23 cellular contexts compared by ENCODE assay signal in the genomic region with DNA sequence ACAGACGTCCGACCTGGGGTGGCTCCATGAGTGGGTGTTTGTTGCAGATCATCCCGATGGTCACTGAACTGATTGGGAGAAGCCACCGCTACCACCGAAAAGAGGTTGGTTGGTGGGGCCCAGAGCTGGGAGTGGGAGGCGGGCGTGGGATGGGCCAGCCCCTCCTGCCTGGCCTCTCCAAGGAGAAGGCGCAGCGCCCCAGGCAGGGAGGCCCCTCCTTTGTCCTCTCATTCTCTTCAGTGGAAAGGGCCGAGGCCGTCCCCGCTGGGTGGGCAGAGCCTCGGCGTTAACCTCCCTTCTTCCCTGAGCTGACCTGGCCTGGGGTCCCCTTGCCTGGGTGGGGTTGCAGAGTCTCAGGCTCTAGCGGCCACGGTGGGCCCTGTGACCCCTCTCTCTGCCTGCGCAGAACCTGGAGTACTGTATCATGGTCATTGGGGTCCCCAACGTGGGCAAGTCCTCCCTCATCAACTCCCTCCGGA. TPM values are rescaled to one million over a fixed set of nuclear protein-coding genes. Genes with fewer than 3 reads are reported as not detected.
"Had no signal": no experiment of that assay in that cellular context is flagged by ENCODE, and none has a peak within 500 bp of the region (broad histone marks: within the 10 kb centered on the region; RNA-seq: fewer than 3 reads in every experiment).

No MANE protein-coding gene starts in this region.

- H3K27ac Mint-ChIP-seq: activated B cell treated with CpG ODN at 0.5 μM for 24 hours; activated CD4-positive, alpha-beta T cell treated with anti-CD3 and anti-CD28 coated beads for 36 hours had no signal

- DNase-seq: activated B cell treated with CpG ODN at 0.5 μM for 24 hours; activated CD4-positive, alpha-beta T cell treated with anti-CD3 and anti-CD28 coated beads for 36 hours; activated CD4-positive, alpha-beta T cell treated with anti-CD3 and anti-CD28 coated beads, Interleukin-2, amount 50 U/mL, for 4 hours; activated naive CD4-positive, alpha-beta T cell treated with Interleukin-2 at 50 U/mL for 16 hours; activated naive CD8-positive, alpha-beta T cell treated with anti-CD3 and anti-CD28 coated beads for 36 hours; effector memory CD8-positive, alpha-beta T cell; foreskin melanocyte; hippocampal formation; mesenchymal stem cell; naive B cell; occipital lobe; stimulated activated CD4-positive, alpha-beta T cell treated with anti-CD3 and anti-CD28 coated beads, Interleukin-4, amount 100 ng/mL, for 1 hour; stimulated activated naive CD4-positive, alpha-beta T cell; SW 1271; T-helper 17 cell had no signal

- H3K9me3 Mint-ChIP-seq: activated B cell treated with CpG ODN at 0.5 μM for 24 hours; activated naive CD8-positive, alpha-beta T cell treated with anti-CD3 and anti-CD28 coated beads for 36 hours; central memory CD8-positive, alpha-beta T cell; effector memory CD8-positive, alpha-beta T cell; naive B cell had no signal

- H3K27me3 ChIP-seq: dorsolateral prefrontal cortex had no signal

- H3K27ac ChIP-seq: dorsolateral prefrontal cortex had no signal

- H3K27me3 Mint-ChIP-seq: activated B cell treated with CpG ODN at 0.5 μM for 24 hours; activated CD4-positive, alpha-beta T cell treated with anti-CD3 and anti-CD28 coated beads for 36 hours; activated naive CD8-positive, alpha-beta T cell treated with anti-CD3 and anti-CD28 coated beads for 36 hours; central memory CD8-positive, alpha-beta T cell; effector memory CD8-positive, alpha-beta T cell; naive B cell; T-helper 17 cell had no signal

- ATAC-seq: activated CD4-positive, alpha-beta T cell treated with anti-CD3 and anti-CD28 coated beads for 36 hours; effector memory CD8-positive, alpha-beta T cell; esophagus mucosa; T-helper 17 cell had no signal

- H3K4me3 ChIP-seq: dorsolateral prefrontal cortex had no signal

- H3K4me3 Mint-ChIP-seq: activated B cell treated with CpG ODN at 0.5 μM for 24 hours; activated CD4-positive, alpha-beta T cell treated with anti-CD3 and anti-CD28 coated beads for 36 hours; activated naive CD8-positive, alpha-beta T cell treated with anti-CD3 and anti-CD28 coated beads for 36 hours; central memory CD8-positive, alpha-beta T cell; effector memory CD8-positive, alpha-beta T cell; T-helper 17 cell had no signal

RNA-seq across cellular contexts. Expression of a gene that starts 25.3 kb away (rescaled TPM):
- total RNA-seq: activated B cell treated with CpG ODN at 0.5 μM for 24 hours; activated CD4-positive, alpha-beta T cell treated with anti-CD3 and anti-CD28 coated beads for 36 hours; activated CD8-positive, alpha-beta memory T cell treated with anti-CD3 and anti-CD28 coated beads for 36 hours; activated naive CD8-positive, alpha-beta T cell treated with anti-CD3 and anti-CD28 coated beads for 36 hours; liver; mucosa of gallbladder; T-helper 17 cell had no signal
- polyA plus RNA-seq: endothelial cell of umbilical vein had no signal

RNA-seq across cellular contexts. Expression of a gene that starts 41.3 kb away (rescaled TPM):
- polyA plus RNA-seq: neural cell had no signal
